Comparison of ENCODE assay signal across 25 cellular contexts in genomic region chr21:33455858-33456446, GRCh38.
"Had no signal": no experiment of that assay in that cellular context is flagged by ENCODE, and none has a peak within 500 bp of the region (broad histone marks: within the 10 kb centered on the region; RNA-seq: fewer than 3 reads in every experiment).

No MANE protein-coding gene starts in this region.

- H3K27me3 ChIP-seq: ascending aorta, cardiac muscle cell, dorsolateral prefrontal cortex, ovary, right lobe of liver, upper lobe of left lung, vagina had no signal

- H3K27ac ChIP-seq: ascending aorta, cardiac muscle cell, coronary artery, dorsolateral prefrontal cortex, ovary, right lobe of liver, thoracic aorta, upper lobe of left lung, vagina, WERI-Rb-1 had no signal

- ATAC-seq: left cardiac atrium; naive thymus-derived CD4-positive, alpha-beta T cell; T-helper 17 cell had no signal

- H3K4me1 ChIP-seq: ascending aorta, vagina had no signal

- H3K4me3 ChIP-seq: ascending aorta, cardiac muscle cell, coronary artery, dorsolateral prefrontal cortex, ovary, right lobe of liver, thoracic aorta, upper lobe of left lung, vagina had no signal

- DNase-seq: activated CD8-positive, alpha-beta memory T cell treated with anti-CD3 and anti-CD28 coated beads, Interleukin-2, amount 50 U/mL, for 4 hours; activated effector memory CD4-positive, alpha-beta T cell treated with anti-CD3 and anti-CD28 coated beads, Interleukin-2, amount 50 U/mL, for 16 hours; activated naive CD4-positive, alpha-beta T cell treated with anti-CD3 and anti-CD28 coated beads for 36 hours; activated naive CD8-positive, alpha-beta T cell treated with anti-CD3 and anti-CD28 coated beads for 36 hours; activated T-cell treated with anti-CD3 and anti-CD28 coated beads, Interleukin-2, amount 50 U/mL, for 1 hour; dorsolateral prefrontal cortex; effector memory CD4-positive, alpha-beta T cell; islet precursor cell; left cardiac atrium; midbrain; naive thymus-derived CD4-positive, alpha-beta T cell; ovary; stimulated activated CD4-positive, alpha-beta T cell treated with anti-CD3 and anti-CD28 coated beads, Interleukin-12 subunit alpha, Interleukin-12 subunit beta, amount 100 ng/mL, for 4 hours; stimulated activated CD4-positive, alpha-beta T cell treated with anti-CD3 and anti-CD28 coated beads, Interleukin-4, amount 100 ng/mL, for 1 hour; T-helper 17 cell; T1000; upper lobe of left lung; WERI-Rb-1 had no signal

- H3K9me3 ChIP-seq: ascending aorta, ovary, right lobe of liver, thoracic aorta, upper lobe of left lung, vagina had no signal

- FAIRE-seq: frontal cortex had no signal

- H3K36me3 ChIP-seq: ovary had no signal
